ENCODE assay signal across 8 cellular contexts in the genomic region with DNA sequence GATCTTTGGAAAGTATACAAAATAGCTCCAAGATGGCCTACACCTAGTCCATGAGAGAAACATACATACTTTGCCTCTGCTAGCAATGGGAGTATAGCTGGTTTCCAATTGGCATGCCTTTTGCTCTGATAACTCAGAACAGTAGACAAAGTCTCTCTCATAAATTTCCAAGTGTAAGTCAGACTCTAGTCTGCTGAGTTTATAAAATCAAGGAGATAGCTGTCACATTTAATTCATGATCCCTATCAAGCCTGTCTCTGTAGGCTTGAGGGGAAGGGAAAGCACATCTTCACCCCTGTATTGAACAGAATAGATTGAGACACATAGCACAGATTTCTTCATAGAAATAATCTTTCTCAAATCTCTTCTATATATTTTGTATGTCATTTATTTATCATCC.
"Had no signal": no experiment of that assay in that cellular context is flagged by ENCODE, and none has a peak within 500 bp of the region (broad histone marks: within the 10 kb centered on the region; RNA-seq: fewer than 3 reads in every experiment).

No MANE protein-coding gene starts in this region.

- H3K4me1 Mint-ChIP-seq: IgD-negative memory B cell had no signal

- H3K4me2 ChIP-seq: KMS-11 had no signal

- H3K27ac ChIP-seq: HL-60, KMS-11 had no signal

- H3K27me3 Mint-ChIP-seq: IgD-negative memory B cell had no signal

- H3K9ac ChIP-seq: KMS-11 had no signal

- H3K4me3 ChIP-seq: K562 had no signal

- H3K4me3 Mint-ChIP-seq: IgD-negative memory B cell had no signal

- DNase-seq: IMR-90, KBM-7, KG1 had no signal

- H3K27ac Mint-ChIP-seq: IgD-negative memory B cell had no signal

- ATAC-seq: HepG2, K562 had no signal

- H3K36me3 Mint-ChIP-seq: IgD-negative memory B cell had no signal
